In genomic region chr20:54362283-54362682, GRCh38 we compare ENCODE assay signal across 17 cellular contexts.
"Had no signal": no experiment of that assay in that cellular context is flagged by ENCODE, and none has a peak within 500 bp of the region (broad histone marks: within the 10 kb centered on the region; RNA-seq: fewer than 3 reads in every experiment).

No MANE protein-coding gene starts in this region.

- H3K27ac Mint-ChIP-seq: naive thymus-derived CD8-positive, alpha-beta T cell; stimulated activated naive B cell treated with anti-CD40 and anti-IgM and Interleukin-4, amounts not matched to agents 10 μg/mL and 1 μg/mL and 100 μg/mL, for 72 hours; stimulated activated naive CD8-positive, alpha-beta T cell treated with anti-CD3 and anti-CD28 coated beads, Interleukin-15, amount 100 ng/mL, for 72 hours had no signal

- H3K36me3 ChIP-seq: colonic mucosa, esophagus squamous epithelium, neutrophil, sigmoid colon, thoracic aorta, transverse colon had no signal

- H3K4me2 ChIP-seq: hepatocyte had no signal

- H2AFZ ChIP-seq: hepatocyte had no signal

- H3K4me3 Mint-ChIP-seq: naive thymus-derived CD8-positive, alpha-beta T cell; stimulated activated naive B cell treated with anti-CD40 and anti-IgM and Interleukin-4, amounts not matched to agents 10 μg/mL and 1 μg/mL and 100 μg/mL, for 72 hours; stimulated activated naive CD8-positive, alpha-beta T cell treated with anti-CD3 and anti-CD28 coated beads, Interleukin-15, amount 100 ng/mL, for 72 hours had no signal

- H3K9me3 Mint-ChIP-seq: naive thymus-derived CD8-positive, alpha-beta T cell; stimulated activated naive B cell treated with anti-CD40 and anti-IgM and Interleukin-4, amounts not matched to agents 10 μg/mL and 1 μg/mL and 100 μg/mL, for 72 hours; stimulated activated naive CD8-positive, alpha-beta T cell treated with anti-CD3 and anti-CD28 coated beads, Interleukin-15, amount 100 ng/mL, for 72 hours had no signal

- DNase-seq: colonic mucosa; dermis blood vessel endothelial cell; esophagus squamous epithelium; foreskin keratinocyte; head of caudate nucleus; kidney glomerular epithelial cell; naive thymus-derived CD8-positive, alpha-beta T cell; sigmoid colon; stimulated activated CD4-positive, alpha-beta T cell treated with anti-CD3 and anti-CD28 coated beads, Interleukin-2, amount 100 ng/mL, for 24 hours; stimulated activated CD4-positive, alpha-beta T cell treated with anti-CD3 and anti-CD28 coated beads, Interleukin-4, amount 100 ng/mL, for 4 hours; stimulated activated naive B cell treated with anti-CD40 and anti-IgM and Interleukin-4, amounts not matched to agents 10 μg/mL and 1 μg/mL and 100 μg/mL, for 72 hours; stimulated activated naive CD8-positive, alpha-beta T cell treated with anti-CD3 and anti-CD28 coated beads, Interleukin-15, amount 100 ng/mL, for 72 hours; transverse colon had no signal

- H3K27me3 ChIP-seq: colonic mucosa, esophagus squamous epithelium, foreskin keratinocyte, hepatocyte, neutrophil, sigmoid colon, transverse colon had no signal

- H3K4me3 ChIP-seq: colonic mucosa, esophagus squamous epithelium, hepatocyte, sigmoid colon, skin epidermis, thoracic aorta, transverse colon had no signal

- H3K4me1 Mint-ChIP-seq: naive thymus-derived CD8-positive, alpha-beta T cell; stimulated activated naive B cell treated with anti-CD40 and anti-IgM and Interleukin-4, amounts not matched to agents 10 μg/mL and 1 μg/mL and 100 μg/mL, for 72 hours; stimulated activated naive CD8-positive, alpha-beta T cell treated with anti-CD3 and anti-CD28 coated beads, Interleukin-15, amount 100 ng/mL, for 72 hours had no signal

- H3K36me3 Mint-ChIP-seq: naive thymus-derived CD8-positive, alpha-beta T cell; stimulated activated naive B cell treated with anti-CD40 and anti-IgM and Interleukin-4, amounts not matched to agents 10 μg/mL and 1 μg/mL and 100 μg/mL, for 72 hours had no signal

- ATAC-seq: foreskin keratinocyte; naive thymus-derived CD8-positive, alpha-beta T cell; stimulated activated naive B cell treated with anti-CD40 and anti-IgM and Interleukin-4, amounts not matched to agents 10 μg/mL and 1 μg/mL and 100 μg/mL, for 72 hours; stimulated activated naive CD8-positive, alpha-beta T cell treated with anti-CD3 and anti-CD28 coated beads, Interleukin-15, amount 100 ng/mL, for 72 hours had no signal

- H3K4me1 ChIP-seq: colonic mucosa, esophagus squamous epithelium, foreskin keratinocyte, sigmoid colon, transverse colon had no signal

- H3K79me2 ChIP-seq: hepatocyte had no signal

- H3K9me3 ChIP-seq: colonic mucosa, esophagus squamous epithelium, neutrophil, sigmoid colon, thoracic aorta, transverse colon had no signal

- H3K27ac ChIP-seq: colonic mucosa, esophagus squamous epithelium, foreskin keratinocyte, hepatocyte, neutrophil, sigmoid colon, skin epidermis, thoracic aorta, transverse colon had no signal
